8 cellular contexts compared by ENCODE assay signal in genomic region chr2:16525265-16525887, GRCh38.
DNase-seq lines count a peak whose midpoint lies in the region; TF ChIP-seq lines count a peak whose summit lies in the region.

No MANE protein-coding gene starts in this region.

- in situ Hi-C loops in astrocyte of the cerebellum (cut with HindIII; ENCODE audit: low sequenced_read_pairs): no loop called here

- H3K4me1 Mint-ChIP-seq in neural crest cell: peaks cover 28% of the 10 kb centered on the region

- no peak overlapping the region for H3K4me3 Mint-ChIP-seq in neural crest cell

- no peak overlapping the region for H3K4me3 ChIP-seq in astrocyte of the cerebellum (ENCODE audit: low read depth, low read length)

- TF ChIP-seq CTCF in LNCAP (IDR thresholded peaks at IDR 0.05) (peak; percentile 65), astrocyte of the cerebellum (IDR thresholded peaks at IDR 0.05; ENCODE audit: low read depth, low read length, missing control alignments) (peak; percentile 30), neural crest cell (conservative IDR thresholded peaks at IDR 0.05) (peak; percentile 55)

- peaks cover 2% of the 10 kb centered on the region for H3K9me3 Mint-ChIP-seq in neural crest cell

- DNase-seq in SKM-1 treated with dmso at 0.1 percent for 144 hours (lab: John Stamatoyannopoulos, UW; ENCODE audit: unreplicated experiment): peak; percentile 5
- no peak for DNase-seq in SKM-1 (lab: John Stamatoyannopoulos, UW; ENCODE audit: unreplicated experiment)
- no peak for DNase-seq in astrocyte of the cerebellum (ENCODE audit: low read depth)
- DNase-seq in neural crest cell (ENCODE audit: low read depth, low spot score): peak; percentile 39
- DNase-seq in NCI-H2171 treated with DMSO at 0.1 percent for 48 hours (lab: John Stamatoyannopoulos, UW): no peak
- no peak for DNase-seq in A172 (ENCODE audit: low spot score)
- DNase-seq in T1000 (lab: John Stamatoyannopoulos, UW): no peak

- no peaks in the 10 kb centered on the region for H3K36me3 Mint-ChIP-seq in neural crest cell (ENCODE audit: low read depth)

- no peak overlapping the region for H3K27ac Mint-ChIP-seq in neural crest cell (ENCODE audit: unreplicated experiment)

- peaks cover 2% of the 10 kb centered on the region for H3K27me3 Mint-ChIP-seq in neural crest cell (ENCODE audit: low read depth)

Comparison
In these comparisons a context has a peak if more than half of its experiments do, and no peak if none do; other contexts are left out.
1. DNase-seq: peak in SKM-1 treated with dmso at 0.1 percent for 144 hours (single experiment) and neural crest cell (single experiment); none in SKM-1 (single experiment), astrocyte of the cerebellum (single experiment), NCI-H2171 treated with DMSO at 0.1 percent for 48 hours (single experiment), A172 (single experiment) and T1000 (single experiment).
2. Peak in every context shown above with its lines, with median percentiles within 50 percentile points of each other: CTCF ChIP-seq.